ENCODE assay signal across 19 cellular contexts in the genomic region with DNA sequence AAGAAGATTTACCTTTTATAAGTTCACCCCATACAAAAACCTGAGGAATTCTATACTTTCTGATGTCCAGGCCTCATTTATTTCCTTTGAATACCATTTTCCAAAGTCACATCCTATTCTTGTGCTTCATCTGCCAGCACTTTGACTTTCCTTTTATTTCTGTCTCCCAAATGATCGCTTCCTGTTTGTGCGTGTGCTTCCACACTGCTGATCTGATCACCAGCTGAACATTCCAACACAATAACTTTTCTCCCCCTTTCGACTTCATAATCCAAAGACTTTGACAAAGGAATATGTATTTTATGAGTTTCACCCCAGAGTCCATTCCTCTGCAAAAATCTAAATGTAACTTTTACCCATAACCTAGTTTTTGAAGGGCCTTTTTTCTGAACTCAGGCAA.
"Had no signal": no experiment of that assay in that cellular context is flagged by ENCODE, and none has a peak within 500 bp of the region (broad histone marks: within the 10 kb centered on the region; RNA-seq: fewer than 3 reads in every experiment).

No MANE protein-coding gene starts in this region.

- H3K4me1 ChIP-seq: prostate gland, uterus had no signal

- H3K27me3 Mint-ChIP-seq: activated naive CD8-positive, alpha-beta T cell; stimulated activated memory B cell treated with anti-CD40 and anti-IgM and Interleukin-4, amounts not matched to agents 10 μg/mL and 1 μg/mL and 100 μg/mL, for 72 hours had no signal

- H3K27ac ChIP-seq: brain microvascular endothelial cell, hepatocyte, prostate gland, sigmoid colon, tibial artery had no signal

- H3K79me2 ChIP-seq: hepatocyte had no signal

- H3K27ac Mint-ChIP-seq: activated CD4-positive, alpha-beta T cell treated with anti-CD3 and anti-CD28 coated beads, Interleukin-2, amount 10 ng/mL, durations not matched to agents 24 days and 14 days; activated CD8-positive, alpha-beta T cell treated with anti-CD3 and anti-CD28 coated beads, Interleukin-2, amount 10 ng/mL, durations not matched to agents 7 days and 5 days; activated naive CD8-positive, alpha-beta T cell; effector memory CD8-positive, alpha-beta T cell; stimulated activated memory B cell treated with anti-CD40 and anti-IgM and Interleukin-4, amounts not matched to agents 10 μg/mL and 1 μg/mL and 100 μg/mL, for 72 hours had no signal

- H3K9me3 ChIP-seq: prostate gland, sigmoid colon, tibial artery, uterus had no signal

- H3K36me3 ChIP-seq: brain microvascular endothelial cell, prostate gland, sigmoid colon, tibial artery, uterus had no signal

- H3K4me3 ChIP-seq: hepatocyte, prostate gland, sigmoid colon, tibial artery, uterus had no signal

- H3K27me3 ChIP-seq: brain microvascular endothelial cell, sigmoid colon, tibial artery, uterus had no signal

- ATAC-seq: activated CD8-positive, alpha-beta T cell treated with anti-CD3 and anti-CD28 coated beads, Interleukin-2, amount 10 ng/mL, durations not matched to agents 7 days and 5 days; effector memory CD8-positive, alpha-beta T cell; left lobe of liver; stimulated activated memory B cell treated with anti-CD40 and anti-IgM and Interleukin-4, amounts not matched to agents 10 μg/mL and 1 μg/mL and 100 μg/mL, for 72 hours had no signal

- H3K36me3 Mint-ChIP-seq: activated naive CD8-positive, alpha-beta T cell; stimulated activated memory B cell treated with anti-CD40 and anti-IgM and Interleukin-4, amounts not matched to agents 10 μg/mL and 1 μg/mL and 100 μg/mL, for 72 hours had no signal

- H3K4me3 Mint-ChIP-seq: activated CD4-positive, alpha-beta T cell treated with anti-CD3 and anti-CD28 coated beads, Interleukin-2, amount 10 ng/mL, durations not matched to agents 24 days and 14 days; activated CD8-positive, alpha-beta T cell treated with anti-CD3 and anti-CD28 coated beads, Interleukin-2, amount 10 ng/mL, durations not matched to agents 7 days and 5 days; activated naive CD8-positive, alpha-beta T cell; effector memory CD8-positive, alpha-beta T cell; stimulated activated memory B cell treated with anti-CD40 and anti-IgM and Interleukin-4, amounts not matched to agents 10 μg/mL and 1 μg/mL and 100 μg/mL, for 72 hours had no signal

- H3K9me3 Mint-ChIP-seq: activated CD4-positive, alpha-beta T cell treated with anti-CD3 and anti-CD28 coated beads, Interleukin-2, amount 10 ng/mL, durations not matched to agents 24 days and 14 days; effector memory CD8-positive, alpha-beta T cell; stimulated activated memory B cell treated with anti-CD40 and anti-IgM and Interleukin-4, amounts not matched to agents 10 μg/mL and 1 μg/mL and 100 μg/mL, for 72 hours had no signal

- H2AFZ ChIP-seq: hepatocyte had no signal

- H3K4me2 ChIP-seq: hepatocyte had no signal

- DNase-seq: activated CD4-positive, alpha-beta T cell treated with anti-CD3 and anti-CD28 coated beads, Interleukin-2, amount 10 ng/mL, durations not matched to agents 24 days and 14 days; activated CD4-positive, CD25-positive, alpha-beta regulatory T cell; activated CD8-positive, alpha-beta memory T cell treated with anti-CD3 and anti-CD28 coated beads, Interleukin-2, amount 50 U/mL, for 48 hours; activated CD8-positive, alpha-beta T cell treated with anti-CD3 and anti-CD28 coated beads, Interleukin-2, amount 10 ng/mL, durations not matched to agents 7 days and 5 days; activated gamma-delta T cell treated with Interleukin-2 at 50 U/mL for 16 hours; brain microvascular endothelial cell; cerebellar nuclear complex; effector memory CD8-positive, alpha-beta T cell; erythroblast; islet precursor cell; mesendoderm; sigmoid colon; tibial artery; uterus had no signal
